Comparison of ENCODE assay signal across 15 cellular contexts in the genomic region with DNA sequence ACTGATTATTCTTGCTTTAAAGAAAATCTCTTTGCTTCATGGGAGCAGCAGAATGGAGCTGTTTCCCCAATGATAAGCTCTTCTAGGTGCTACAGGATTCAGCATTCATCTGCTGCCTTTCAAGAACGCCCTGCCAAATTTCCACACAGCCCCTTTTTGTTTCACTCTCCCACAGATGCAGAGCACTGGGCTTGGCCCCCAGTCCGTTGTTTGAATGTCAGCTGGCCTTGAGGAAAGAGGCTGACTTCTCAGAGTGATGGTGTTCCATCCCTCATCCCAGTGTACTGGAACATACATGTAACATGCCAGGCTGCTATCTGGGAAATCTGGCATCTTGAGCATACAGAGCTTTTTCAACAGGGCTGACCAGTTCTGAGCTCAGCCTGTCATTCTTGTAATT. TPM values are rescaled to one million over a fixed set of nuclear protein-coding genes. Genes with fewer than 3 reads are reported as not detected.
DNase-seq lines count a peak whose midpoint lies in the region; ATAC-seq lines count a peak whose summit lies in the region.
"Had no signal": no experiment of that assay in that cellular context is flagged by ENCODE, and none has a peak within 500 bp of the region (broad histone marks: within the 10 kb centered on the region; RNA-seq: fewer than 3 reads in every experiment).

No MANE protein-coding gene starts in this region.

- intact Hi-C loops in sciatic nerve (cut with DNase I) = no loop called here

- no peaks in the 10 kb centered on the region; the same call in 1 of the 2 replicates for H4K20me1 ChIP-seq in GM23248 (ENCODE audit: insufficient read depth)

- H3F3A ChIP-seq in GM23248 (ENCODE audit: insufficient read depth) = peaks cover 46% of the 10 kb centered on the region

- WGBS in GM23248 (ENCODE audit: low coverage in 1 of 2, low lambda C conversion rate in 2 of 2, missing lambda C conversion rate in 2 of 2), 2 experiments = 2 to 9% methylated on average over 2 of the region's 2 CpGs

- no peaks in the 10 kb centered on the region for H3K9me2 ChIP-seq in GM23248 (ENCODE audit: insufficient read depth)

- peaks cover 48% of the 10 kb centered on the region for H3K4me1 ChIP-seq in GM23248 (ENCODE audit: insufficient read depth)

- peak overlapping the region; percentile 98 for H3K4me2 ChIP-seq in GM23248 (ENCODE audit: unreplicated experiment)

- peaks cover 6% of the 10 kb centered on the region; the same call in 1 of the 2 replicates for H3K36me3 ChIP-seq in GM23248 (ENCODE audit: low read depth)

- no peaks in the 10 kb centered on the region for H3K9me3 ChIP-seq in GM23248 (ENCODE audit: low read depth)

- H2AFZ ChIP-seq in GM23248 = no peak overlapping the region

- peak; percentile 35 for DNase-seq in GM23248
- peak in 56 of 61 donors; percentile 17 to 87 (median 63) for DNase-seq in caudate nucleus (lab: John Stamatoyannopoulos, UW)
- no peak for DNase-seq in sciatic nerve (ENCODE audit: low spot score)
- DNase-seq in cerebellar nuclear complex (lab: John Stamatoyannopoulos, UW) = no peak
- DNase-seq in stimulated activated CD4-positive, alpha-beta T cell treated with anti-CD3 and anti-CD28 coated beads, Interleukin-1b, Interleukin-23, amount 100 ng/mL, for 48 hours = no peak
- DNase-seq in EL = no peak
- DNase-seq: GF-D8; NCI-H1436 treated with DMSO at 0.1 percent for 48 hours; NCI-H774; stimulated activated CD4-positive, alpha-beta T cell treated with anti-CD3 and anti-CD28 coated beads, Interleukin-4, amount 100 ng/mL, for 1 hour; T1000 had no signal

- H3K9ac ChIP-seq in GM23248 = peak overlapping the region; percentile 78

- peaks cover 81% of the 10 kb centered on the region for H3K79me2 ChIP-seq in GM23248 (ENCODE audit: insufficient read depth)

- H3K27ac ChIP-seq in GM23248 = peak overlapping the region; percentile 63
- peak overlapping the region; percentile 65 for H3K27ac ChIP-seq in caudate nucleus (ENCODE audit: low read depth, low read length)
- H3K27ac ChIP-seq in layer of hippocampus (ENCODE audit: low read depth, low read length) = peak overlapping the region; percentile 39

- ATAC-seq in sciatic nerve (peak; percentile 9), esophagus mucosa (no peak)
- ATAC-seq: K562, Right ventricle myocardium inferior had no signal

- in situ Hi-C loops in GM23248 (cut with MboI) = loop anchor here (25.0 kb wide), 1 partner anchor 219 kb away; no protein-coding TSS in a partner anchor

- H3K4me3 ChIP-seq in GM23248 = peak overlapping the region; percentile 87
- H3K4me3 ChIP-seq: K562 had no signal

- H3K27me3 ChIP-seq in GM23248 (replicated peaks; ENCODE audit: insufficient read depth) (no peaks in the 10 kb centered on the region), layer of hippocampus (ENCODE audit: control insufficient read depth, insufficient read depth, low read length) (no peaks in the 10 kb centered on the region)

RNA-seq across cellular contexts. Expression of gene GALNT10, which starts 2.6 kb away (rescaled TPM):
- 65.4 and 67.9 TPM in 2 replicates for total RNA-seq in GM23248 (2014; rRNA removed; shearing (Covaris generic))
- 23.3 and 28.2 TPM in 2 replicates for polyA plus RNA-seq in GM23248 (2016; fragmentation: Nextera tagmentation; extraction: Ambion mirVana)
- total RNA-seq in sciatic nerve (29.0 TPM), esophagus mucosa (6.7 TPM)

Comparison
In these comparisons a context has a peak if more than half of its experiments do, and no peak if none do; other contexts are left out.
1. DNase-seq: peak in GM23248 (single experiment) and caudate nucleus (56 of 61); none in sciatic nerve (single experiment), cerebellar nuclear complex (0 of 2), stimulated activated CD4-positive, alpha-beta T cell treated with anti-CD3 and anti-CD28 coated beads, Interleukin-1b, Interleukin-23, amount 100 ng/mL, for 48 hours (single experiment) and EL (single experiment).
2. Peak in every context shown above with its lines, with median percentiles within 50 percentile points of each other: H3K27ac ChIP-seq.